17 cellular contexts compared by ENCODE assay signal in the genomic region with DNA sequence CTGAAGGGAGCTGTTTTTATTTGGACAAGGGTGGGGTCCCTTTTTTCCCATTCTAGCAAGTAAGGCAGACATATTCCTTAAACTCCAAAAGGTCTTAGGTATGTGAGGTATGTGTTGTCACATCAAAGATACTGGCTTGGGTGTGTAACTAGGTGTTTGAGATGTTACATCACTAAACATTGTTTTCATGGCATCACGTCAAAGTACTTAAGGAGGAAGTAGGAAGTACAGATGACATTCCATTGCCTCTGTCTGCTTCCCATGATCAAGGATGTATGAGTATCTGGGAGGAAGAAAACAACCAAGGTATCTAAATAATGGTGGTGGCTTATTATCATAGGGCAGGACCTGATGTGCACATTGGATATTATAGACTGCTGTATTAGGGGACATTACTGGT. TPM values are rescaled to one million over a fixed set of nuclear protein-coding genes. Genes with fewer than 3 reads are reported as not detected.
A peak's percentile ranks its signal among the peaks of the same experiment; 100 is the strongest.
DNase-seq lines count a peak whose midpoint lies in the region; ATAC-seq and TF ChIP-seq lines count a peak whose summit lies in the region.
"Had no signal": no experiment of that assay in that cellular context is flagged by ENCODE, and none has a peak within 500 bp of the region (broad histone marks: within the 10 kb centered on the region; RNA-seq: fewer than 3 reads in every experiment).

No MANE protein-coding gene starts in this region.

- H3K79me1 ChIP-seq in IMR-90 (ENCODE audit: low read depth in 1 of 2, low read length in 2 of 2) (peaks cover 34 to 68% of the 10 kb centered on the region in 2 experiments), mesendoderm (ENCODE audit: low read length) (peaks cover 5% of the 10 kb centered on the region)

- no TSS peak for BruUV-seq in IMR-90 (replicated peaks; lab: Mats Ljungman, UMichigan)

- H2BK5ac ChIP-seq in IMR-90 (ENCODE audit: low read depth, low read length, poor library complexity, severe bottlenecking) (peak overlapping the region; percentile 23), mesendoderm (ENCODE audit: low read length) (no peak overlapping the region)

- H3K27me3 ChIP-seq in IMR-90 (ENCODE audit: control insufficient read depth, insufficient read depth, low read length) (no peaks in the 10 kb centered on the region), mesendoderm (ENCODE audit: insufficient read depth, low read length, poor library complexity) (no peaks in the 10 kb centered on the region)
- H3K27me3 ChIP-seq: esophagus muscularis mucosa had no signal

- H3K9me3 ChIP-seq in IMR-90 (ENCODE audit: control insufficient read depth, insufficient read depth, low read length): no peaks in the 10 kb centered on the region
- H3K9me3 ChIP-seq: esophagus muscularis mucosa had no signal

- H3K36me3 ChIP-seq in IMR-90 (ENCODE audit: control insufficient read depth, insufficient read depth, low read length) (peaks cover 31% of the 10 kb centered on the region), mesendoderm (ENCODE audit: control insufficient read depth, insufficient read depth, low read length) (peaks cover 4% of the 10 kb centered on the region)

- no peak overlapping the region for H2AFZ ChIP-seq in IMR-90 (replicated peaks; ENCODE audit: low read length, poor library complexity)

- H4K8ac ChIP-seq in IMR-90 (ENCODE audit: low read depth in 2 of 2, low read length in 2 of 2): no peak overlapping the region
- H4K8ac ChIP-seq in mesendoderm (ENCODE audit: low read depth, low read length): no peak overlapping the region

- no peak overlapping the region for H3K9ac ChIP-seq in IMR-90 (ENCODE audit: low read depth, low read length)
- H3K9ac ChIP-seq in mesendoderm (ENCODE audit: low read length): no peak overlapping the region

- H3K79me2 ChIP-seq in mesendoderm (ENCODE audit: control insufficient read depth, insufficient read depth, low read length): peaks cover 5% of the 10 kb centered on the region

- no peak overlapping the region for H2BK20ac ChIP-seq in IMR-90 (ENCODE audit: low read depth, low read length)

- no peak overlapping the region for H3K27ac ChIP-seq in IMR-90 (ENCODE audit: insufficient read depth, low read length)
- no peak overlapping the region for H3K27ac ChIP-seq in mesendoderm (ENCODE audit: low read depth, low read length)
- H3K27ac ChIP-seq: esophagus muscularis mucosa had no signal

- H4K5ac ChIP-seq in IMR-90 (ENCODE audit: low read depth, low read length) (no peak overlapping the region), mesendoderm (ENCODE audit: low read length) (no peak overlapping the region)

- no CpG with 5 or more reads among the region's 1 CpG for WGBS in IMR-90 (ENCODE audit: extremely low coverage in 2 of 2, insufficient read length in 1 of 2), 2 experiments
- WGBS in mesendoderm (ENCODE audit: extremely low coverage, insufficient coverage, low lambda C conversion rate): no CpG with 5 or more reads among the region's 1 CpG

- H3K18ac ChIP-seq in IMR-90 (ENCODE audit: low read depth, low read length) (no peak overlapping the region), mesendoderm (ENCODE audit: low read length) (no peak overlapping the region)

- H4K91ac ChIP-seq in IMR-90 (ENCODE audit: insufficient read depth, low read depth, low read length): no peak overlapping the region

- no peak overlapping the region for H3K56ac ChIP-seq in IMR-90 (ENCODE audit: extremely low read depth, insufficient read depth, low read length)
- no peak overlapping the region for H3K56ac ChIP-seq in mesendoderm (ENCODE audit: low read length)

- DNase-seq in AG10803 (ENCODE audit: low read depth) (peak; percentile 33), IMR-90 (no peak), dermis blood vessel endothelial cell (peak; percentile 75), mesendoderm (peak; percentile 72), mesenteric fat pad (ENCODE audit: low spot score) (no peak), SKM-1 (lab: John Stamatoyannopoulos, UW; ENCODE audit: unreplicated experiment) (no peak), omental fat pad (ENCODE audit: low spot score) (no peak), NOMO-1 (lab: John Stamatoyannopoulos, UW; ENCODE audit: unreplicated experiment in 2 of 2) (no peak)
- DNase-seq: activated naive CD8-positive, alpha-beta T cell treated with anti-CD3 and anti-CD28 coated beads, Interleukin-2, amount 10 ng/mL, durations not matched to agents 7 days and 5 days; cerebellar nuclear complex; HCEC 1CT; hippocampal formation; NCI-H2029 treated with DMSO at 0.1 percent for 48 hours; stimulated activated naive CD4-positive, alpha-beta T cell had no signal

- TF ChIP-seq RAD21 in IMR-90 (IDR thresholded peaks at IDR 0.05; ENCODE audit: low read length): no peak

- H4K20me1 ChIP-seq in IMR-90 (ENCODE audit: insufficient read depth, low read length): peaks cover 51% of the 10 kb centered on the region

- POLR2A ChIA-PET in IMR-90 (lab: Charles Lee; ENCODE audit: unreplicated experiment): no interaction called here

- H3K4me2 ChIP-seq in IMR-90 (ENCODE audit: low read depth, low read length) (no peak overlapping the region), mesendoderm (ENCODE audit: low read length) (no peak overlapping the region)

- dilution Hi-C loops in IMR-90 (cut with HindIII; ENCODE audit: low sequenced_read_pairs, unreplicated experiment): no loop called here

- 0 out of 2 replicates have a peak, but pooled peaks cover 3% of the 10 kb centered on the region for H3K9me1 ChIP-seq in IMR-90 (ENCODE audit: insufficient read depth, low read length)

- no peak overlapping the region for H2AK9ac ChIP-seq in IMR-90 (replicated peaks; ENCODE audit: low read depth, low read length, poor library complexity)

- H3K14ac ChIP-seq in IMR-90 (replicated peaks; ENCODE audit: low read depth, low read length): no peak overlapping the region

- intact Hi-C loops in IMR-90 (cut with micrococcal nuclease): loop anchor here (2.0 kb wide), 1 partner anchor 16 kb away; no protein-coding TSS in a partner anchor

- ATAC-seq in IMR-90 (ENCODE audit: low read depth) (no peak), omental fat pad (ENCODE audit: low FRiP score) (no peak)
- ATAC-seq: activated CD4-positive, CD25-positive, alpha-beta regulatory T cell treated with anti-CD3 and anti-CD28 coated beads, Interleukin-2, amount 50 U/mL, for 24 hours had no signal

- TF ChIP-seq POLR2A in IMR-90 (IDR thresholded peaks at IDR 0.05; ENCODE audit: low read depth, low read length): no peak

- H3K4me1 ChIP-seq in IMR-90 (ENCODE audit: control insufficient read depth, insufficient read depth, low read length) (peaks cover 3% of the 10 kb centered on the region), mesendoderm (ENCODE audit: control insufficient read depth, low read depth, low read length) (no peaks in the 10 kb centered on the region)

- TF ChIP-seq CTCF in AG10803 (conservative IDR thresholded peaks at IDR 0.05; ENCODE audit: low read length) (no peak), IMR-90 (conservative IDR thresholded peaks at IDR 0.05; ENCODE audit: low read depth, low read length) (no peak), omental fat pad (IDR thresholded peaks at IDR 0.05) (no peak)

- H2AK5ac ChIP-seq in IMR-90 (ENCODE audit: low read depth, low read length): no peak overlapping the region
- no peak overlapping the region for H2AK5ac ChIP-seq in mesendoderm (ENCODE audit: low read length)

- H2BK120ac ChIP-seq in IMR-90 (ENCODE audit: low read depth, low read length): no peak overlapping the region
- H2BK120ac ChIP-seq in mesendoderm (ENCODE audit: low read depth, low read length): no peak overlapping the region

- H3K23ac ChIP-seq in IMR-90 (ENCODE audit: low read depth, low read length) (no peak overlapping the region), mesendoderm (ENCODE audit: low read length) (no peak overlapping the region)

- CTCF ChIA-PET in IMR-90 (lab: Yijun Ruan, JAX): interaction anchor here (0.6 to 0.8 kb wide), 2 partner anchors 11 to 467 kb away, joined by 3 read pairs; no protein-coding TSS in a partner anchor

- H2BK15ac ChIP-seq in IMR-90 (ENCODE audit: low read depth, low read length): no peak overlapping the region
- no peak overlapping the region for H2BK15ac ChIP-seq in mesendoderm (replicated peaks; ENCODE audit: low read depth)

- H3K4ac ChIP-seq in IMR-90 (ENCODE audit: low read depth, low read length) (no peak overlapping the region), mesendoderm (ENCODE audit: low read depth, low read length) (no peak overlapping the region)

- in situ Hi-C loops in IMR-90 (cut with MboI; ENCODE audit: low sequenced_read_pairs): no loop called here

- H3K4me3 ChIP-seq in AG10803 (ENCODE audit: low read length) (no peak overlapping the region), IMR-90 (ENCODE audit: insufficient read depth, low read depth, low read length) (no peak overlapping the region), mesendoderm (ENCODE audit: low read length) (no peak overlapping the region)
- H3K4me3 ChIP-seq: esophagus muscularis mucosa had no signal

TF ChIP-seq in IMR-90, 13 proteins besides CTCF, POLR2A, EP300 and RAD21 (continues in another document):
- TF ChIP-seq SMC3 (IDR thresholded peaks at IDR 0.05; ENCODE audit: low read depth, low read length) (no peak), NFE2L2 (IDR thresholded peaks at IDR 0.05; ENCODE audit: low read depth, low read length) (no peak), RFX5 (IDR thresholded peaks at IDR 0.05; ENCODE audit: low read depth, low read length) (no peak), FOS (IDR thresholded peaks at IDR 0.05; ENCODE audit: low read depth, low read length) (no peak)

RNA-seq across cellular contexts. Expression of a gene that starts 39.3 kb away (rescaled TPM):
- total RNA-seq in IMR-90 (2012; rRNA removed) (3.8 and 6.1 TPM in 2 replicates), dermis blood vessel endothelial cell (13.4 and 19.2 TPM in 2 replicates), mesenteric fat pad (95.6 TPM), omental fat pad (100 to 1,000 TPM in 2 of 4 donors, 10 to 100 TPM in 2; 79.6 to 194 (median 121) TPM)
- 3.0 and 4.0 TPM in 2 replicates for polyA plus RNA-seq in IMR-90 (2012; rRNA removed)
- 0.90 and 1.1 TPM in 2 replicates for polyA plus RNA-seq in IMR-90 (2012; cell fraction: cytosol; rRNA removed)
- polyA plus RNA-seq in IMR-90 (2012; cell fraction: nucleus; rRNA removed; ENCODE audit: low replicate concordance): 0.28 and 1.4 TPM in 2 replicates
- polyA plus RNA-seq in mesendoderm (2013, experiment 1 of 2): 0.56 TPM
- 0.53 TPM for polyA plus RNA-seq in mesendoderm (2013, experiment 2 of 2)
- polyA plus RNA-seq: neural cell had no signal

RNA-seq across cellular contexts. Expression of a gene that starts 46.4 kb away (rescaled TPM):
- total RNA-seq in IMR-90 (2012; rRNA removed): 193 and 212 TPM in 2 replicates
- 39.1 and 59.1 TPM in 2 replicates for polyA plus RNA-seq in IMR-90 (2012; rRNA removed)
- polyA plus RNA-seq in IMR-90 (2012; cell fraction: cytosol; rRNA removed): 9.6 and 13.8 TPM in 2 replicates
- 9.7 and 49.9 TPM in 2 replicates for polyA plus RNA-seq in IMR-90 (2012; cell fraction: nucleus; rRNA removed; ENCODE audit: low replicate concordance)
- total RNA-seq in dermis blood vessel endothelial cell: 174 and 193 TPM in 2 replicates
- polyA plus RNA-seq in mesendoderm (2013, experiment 1 of 2): 95.2 TPM
- 92.7 TPM for polyA plus RNA-seq in mesendoderm (2013, experiment 2 of 2)
- 72.5 TPM for total RNA-seq in mesenteric fat pad
- 100 to 1,000 TPM in 1 of 4 donors, 10 to 100 TPM in 3; 70.2 to 114 (median 81.5) TPM for total RNA-seq in omental fat pad

Comparison
In these comparisons a context has a peak if more than half of its experiments do, and no peak if none do; other contexts are left out.
1. DNase-seq: peak in AG10803 (single experiment), dermis blood vessel endothelial cell (single experiment) and mesendoderm (single experiment); none in IMR-90 (single experiment), mesenteric fat pad (single experiment), SKM-1 (single experiment), omental fat pad (single experiment) and NOMO-1 (0 of 2).